1 cellular context compared by ENCODE assay signal in genomic region chr7:977326-978048, GRCh38.
TF ChIP-seq lines count a peak whose summit lies in the region.

No MANE protein-coding gene starts in this region.

TF ChIP-seq in GM12878, 131 proteins besides CTCF, POLR2A, EP300 and RAD21 (continued from another document and continues in another):
- no peak for TF ChIP-seq E2F8 (IDR thresholded peaks at IDR 0.05; ENCODE audit: low read depth, partially characterized antibody)
- no peak for TF ChIP-seq NFYA (IDR thresholded peaks at IDR 0.05; ENCODE audit: borderline replicate concordance, low read depth, low read length)
- TF ChIP-seq USF1 (IDR thresholded peaks at IDR 0.05; ENCODE audit: borderline replicate concordance, extremely low read length, insufficient read depth, low read depth, low read length): no peak
- TF ChIP-seq EZH2 (IDR thresholded peaks at IDR 0.05; ENCODE audit: borderline replicate concordance, control insufficient read depth, low read depth, low read length): no peak
- no peak for TF ChIP-seq NR2C1 (IDR thresholded peaks at IDR 0.05)
- no peak for TF ChIP-seq TAF1 (IDR thresholded peaks at IDR 0.05; ENCODE audit: borderline replicate concordance, low read depth, low read length)
- no peak for TF ChIP-seq ZNF384 (IDR thresholded peaks at IDR 0.05; ENCODE audit: borderline replicate concordance, low read depth, low read length)
- no peak for TF ChIP-seq RCOR1 (conservative IDR thresholded peaks at IDR 0.05; ENCODE audit: low read depth, low read length)
- no peak for TF ChIP-seq SIX5 (IDR thresholded peaks at IDR 0.05; ENCODE audit: low read depth, low read length, severe bottlenecking)
- TF ChIP-seq ZSCAN29 (IDR thresholded peaks at IDR 0.05): 0 out of 2 replicates have a peak, but pooled peaks have one; percentile 14
- TF ChIP-seq IKZF2 (IDR thresholded peaks at IDR 0.05): peak; percentile 48 to 68; a peak in 2 of 4 replicates
- TF ChIP-seq GABPA (IDR thresholded peaks at IDR 0.05; ENCODE audit: low read depth): no peak
- TF ChIP-seq NRF1 (conservative IDR thresholded peaks at IDR 0.05; ENCODE audit: low read depth, low read length): no peak
- no peak for TF ChIP-seq RUNX3 (IDR thresholded peaks at IDR 0.05; ENCODE audit: low read length)
- TF ChIP-seq JUNB (IDR thresholded peaks at IDR 0.05): no peak
- TF ChIP-seq SP1 (IDR thresholded peaks at IDR 0.05; ENCODE audit: low read depth, low read length): no peak
- no peak for TF ChIP-seq ZBTB11 (CRISPR knock-in tag; IDR thresholded peaks at IDR 0.05)
- no peak for TF ChIP-seq TCF12 (IDR thresholded peaks at IDR 0.05; ENCODE audit: low read depth, low read length)
- no peak; the same call in 1 of the 2 replicates for TF ChIP-seq BACH1 (IDR thresholded peaks at IDR 0.05; ENCODE audit: borderline replicate concordance)
- no peak for TF ChIP-seq ZNF207 (IDR thresholded peaks at IDR 0.05; ENCODE audit: borderline replicate concordance)
- no peak for TF ChIP-seq PAX5 (IDR thresholded peaks at IDR 0.05; ENCODE audit: borderline replicate concordance, low read depth, low read length)
- no peak for TF ChIP-seq SUPT20H (IDR thresholded peaks at IDR 0.05; ENCODE audit: borderline replicate concordance, control insufficient read depth, low read depth, low read length)
- TF ChIP-seq ZNF687 (IDR thresholded peaks at IDR 0.05): peak; percentile 95
- TF ChIP-seq STAT3 (IDR thresholded peaks at IDR 0.05; ENCODE audit: low read depth, low read length): no peak
- TF ChIP-seq TCF7 (IDR thresholded peaks at IDR 0.05; ENCODE audit: borderline replicate concordance): no peak
- peak; percentile 66 for TF ChIP-seq FOXK2 (IDR thresholded peaks at IDR 0.05)
- TF ChIP-seq MAX (IDR thresholded peaks at IDR 0.05; ENCODE audit: low read depth, low read length): no peak
- no peak; the same call in 1 of the 2 replicates for TF ChIP-seq BMI1 (IDR thresholded peaks at IDR 0.05; ENCODE audit: borderline replicate concordance)
- no peak for TF ChIP-seq EGR1 (IDR thresholded peaks at IDR 0.05; ENCODE audit: borderline replicate concordance in 1 of 2, low read depth in 2 of 2, low read length in 2 of 2)
- TF ChIP-seq YY1 (IDR thresholded peaks at IDR 0.05; ENCODE audit: low read depth, low read length): no peak
- no peak for TF ChIP-seq ZNF24 (IDR thresholded peaks at IDR 0.05)
- TF ChIP-seq KAT2A (conservative IDR thresholded peaks at IDR 0.05; ENCODE audit: control insufficient read depth, low read depth, low read length): no peak
- TF ChIP-seq ESRRA (IDR thresholded peaks at IDR 0.05; ENCODE audit: low read length): no peak
- peak; percentile 66 for TF ChIP-seq DPF2 (IDR thresholded peaks at IDR 0.05)
- TF ChIP-seq RELB (IDR thresholded peaks at IDR 0.05; ENCODE audit: low read depth): peak; percentile 81; the same call in 1 of the 2 replicates
- TF ChIP-seq POLR2AphosphoS5 (IDR thresholded peaks at IDR 0.05; ENCODE audit: low read length): no peak
- TF ChIP-seq SUZ12 (IDR thresholded peaks at IDR 0.05; ENCODE audit: unreplicated experiment): no peak
- no peak for TF ChIP-seq ETV6 (conservative IDR thresholded peaks at IDR 0.05 in 1 of 2, IDR thresholded peaks at IDR 0.05 in 1 of 2; ENCODE audit: borderline replicate concordance in 1 of 2, low read depth in 1 of 2)
- TF ChIP-seq TCF3 (IDR thresholded peaks at IDR 0.05; ENCODE audit: borderline replicate concordance, insufficient read depth, low read depth, low read length): no peak
- TF ChIP-seq FOXM1 (IDR thresholded peaks at IDR 0.05; ENCODE audit: low read depth, low read length): no peak
- TF ChIP-seq RB1 (IDR thresholded peaks at IDR 0.05; ENCODE audit: borderline replicate concordance): peak; percentile 50; the same call in 1 of the 2 replicates
- no peak for TF ChIP-seq SREBF1 (IDR thresholded peaks at IDR 0.05; ENCODE audit: low read length)
- TF ChIP-seq CHD2 (IDR thresholded peaks at IDR 0.05; ENCODE audit: borderline replicate concordance, low read depth, low read length): no peak
- no peak for TF ChIP-seq MYB (IDR thresholded peaks at IDR 0.05; ENCODE audit: borderline replicate concordance, low read depth, low read length)
- TF ChIP-seq NR2C2 (IDR thresholded peaks at IDR 0.05; ENCODE audit: borderline replicate concordance, control insufficient read depth, insufficient read length, low read depth): no peak
- no peak for TF ChIP-seq SRF (IDR thresholded peaks at IDR 0.05; ENCODE audit: low read depth in 2 of 2, low read length in 2 of 2)
- peak; percentile 87 for TF ChIP-seq SKIL (IDR thresholded peaks at IDR 0.05; ENCODE audit: low read depth, poor library complexity, severe bottlenecking)
- TF ChIP-seq CREM (IDR thresholded peaks at IDR 0.05; ENCODE audit: low read depth): no peak
- TF ChIP-seq SIN3A (IDR thresholded peaks at IDR 0.05; ENCODE audit: low read depth, low read length): no peak
- TF ChIP-seq ATF3 (IDR thresholded peaks at IDR 0.05; ENCODE audit: borderline replicate concordance, extremely low read depth, low read depth, low read length): no peak
- no peak for TF ChIP-seq HCFC1 (IDR thresholded peaks at IDR 0.05; ENCODE audit: low read length)
- no peak for TF ChIP-seq EED (IDR thresholded peaks at IDR 0.05; ENCODE audit: low read depth)
- peak; percentile 72; the same call in 1 of the 2 replicates for TF ChIP-seq GATAD2B (conservative IDR thresholded peaks at IDR 0.05; ENCODE audit: low read depth)
- TF ChIP-seq JUND (IDR thresholded peaks at IDR 0.05; ENCODE audit: low read depth, low read length): no peak
- no peak for TF ChIP-seq YBX1 (IDR thresholded peaks at IDR 0.05)
